35 cellular contexts compared by ENCODE assay signal in genomic region chrX:23776363-23776762, GRCh38.
"Had no signal": no experiment of that assay in that cellular context is flagged by ENCODE, and none has a peak within 500 bp of the region (broad histone marks: within the 10 kb centered on the region; RNA-seq: fewer than 3 reads in every experiment).

No MANE protein-coding gene starts in this region.

- H3K9me3 Mint-ChIP-seq: activated B cell treated with CpG ODN at 0.5 μM for 24 hours; activated CD4-positive, alpha-beta memory T cell treated with anti-CD3 and anti-CD28 coated beads for 36 hours; activated CD4-positive, alpha-beta T cell treated with anti-CD3 and anti-CD28 coated beads, Interleukin-2, amount 10 ng/mL, durations not matched to agents 24 days and 14 days; activated CD8-positive, alpha-beta T cell treated with anti-CD3 and anti-CD28 coated beads for 36 hours; activated naive CD4-positive, alpha-beta T cell treated with anti-CD3 and anti-CD28 coated beads for 36 hours; activated naive CD4-positive, alpha-beta T cell treated with anti-CD3 and anti-CD28 coated beads, Interleukin-2, amount 50 U/mL, for 72 hours; activated naive CD8-positive, alpha-beta T cell treated with anti-CD3 and anti-CD28 coated beads for 36 hours; activated T-cell treated with anti-CD3 and anti-CD28 coated beads, Interleukin-2, amount 50 U/mL, for 4 hours; activated T-cell treated with anti-CD3 and anti-CD28 coated beads, Interleukin-2, amount 50 U/mL, for 72 hours; activated T-helper 1 cell treated with anti-CD3 and anti-CD28 coated beads, Interleukin-12 subunit alpha, Interleukin-12 subunit beta, Interleukin-2, Interleukin-4 antibody, amounts not matched to agents 30 ng/mL and 10 ng/mL and 1 ng/mL, durations not matched to agents 14 hours and 24 hours and 36 hours; activated T-helper 17 cell treated with anti-CD3 and anti-CD28 coated beads, Interleukin-2, amount 50 U/mL, for 72 hours; brain; central memory CD8-positive, alpha-beta T cell; T-helper 1 cell treated with Interleukin-12 subunit alpha and Interleukin-12 subunit beta and Interleukin-4 antibody, amounts not matched to agents 30 μg/mL and 1 μg/mL, for 36 hours; T-helper 2 cell treated with Interferon-gamma antibody and Interleukin-4, amounts not matched to agents 5 μg/mL and 100 μg/mL, for 36 hours had no signal

- H3K4me1 Mint-ChIP-seq: brain had no signal

- H3K36me3 ChIP-seq: ascending aorta, cardiac muscle cell, colonic mucosa had no signal

- H3K4me3 Mint-ChIP-seq: activated B cell treated with CpG ODN at 0.5 μM for 24 hours; activated CD4-positive, alpha-beta memory T cell treated with anti-CD3 and anti-CD28 coated beads for 36 hours; activated CD4-positive, alpha-beta T cell treated with anti-CD3 and anti-CD28 coated beads, Interleukin-2, amount 10 ng/mL, durations not matched to agents 24 days and 14 days; activated CD8-positive, alpha-beta T cell treated with anti-CD3 and anti-CD28 coated beads for 36 hours; activated naive CD4-positive, alpha-beta T cell treated with anti-CD3 and anti-CD28 coated beads for 36 hours; activated naive CD8-positive, alpha-beta T cell treated with anti-CD3 and anti-CD28 coated beads for 36 hours; activated T-cell treated with anti-CD3 and anti-CD28 coated beads, Interleukin-2, amount 50 U/mL, for 4 hours; activated T-cell treated with anti-CD3 and anti-CD28 coated beads, Interleukin-2, amount 50 U/mL, for 72 hours; activated T-helper 1 cell treated with anti-CD3 and anti-CD28 coated beads, Interleukin-12 subunit alpha, Interleukin-12 subunit beta, Interleukin-2, Interleukin-4 antibody, amounts not matched to agents 30 ng/mL and 10 ng/mL and 1 ng/mL, durations not matched to agents 14 hours and 24 hours and 36 hours; activated T-helper 17 cell treated with anti-CD3 and anti-CD28 coated beads, Interleukin-2, amount 50 U/mL, for 72 hours; brain; central memory CD8-positive, alpha-beta T cell; T-helper 1 cell treated with Interleukin-12 subunit alpha and Interleukin-12 subunit beta and Interleukin-4 antibody, amounts not matched to agents 30 μg/mL and 1 μg/mL, for 36 hours; T-helper 2 cell treated with Interferon-gamma antibody and Interleukin-4, amounts not matched to agents 5 μg/mL and 100 μg/mL, for 36 hours had no signal

- H3K4me3 ChIP-seq: ascending aorta, cardiac muscle cell, colonic mucosa had no signal

- H3K27me3 Mint-ChIP-seq: activated B cell treated with CpG ODN at 0.5 μM for 24 hours; activated CD4-positive, alpha-beta memory T cell treated with anti-CD3 and anti-CD28 coated beads for 36 hours; activated CD4-positive, alpha-beta T cell treated with anti-CD3 and anti-CD28 coated beads, Interleukin-2, amount 10 ng/mL, durations not matched to agents 24 days and 14 days; activated CD8-positive, alpha-beta T cell treated with anti-CD3 and anti-CD28 coated beads for 36 hours; activated naive CD8-positive, alpha-beta T cell treated with anti-CD3 and anti-CD28 coated beads for 36 hours; activated T-helper 17 cell treated with anti-CD3 and anti-CD28 coated beads, Interleukin-2, amount 50 U/mL, for 72 hours; brain; central memory CD8-positive, alpha-beta T cell had no signal

- DNase-seq: activated B cell treated with CpG ODN at 0.5 μM for 24 hours; activated CD4-positive, alpha-beta memory T cell treated with anti-CD3 and anti-CD28 coated beads for 36 hours; activated CD4-positive, alpha-beta T cell treated with anti-CD3 and anti-CD28 coated beads for 4 hours; activated CD4-positive, alpha-beta T cell treated with anti-CD3 and anti-CD28 coated beads, Interleukin-2, amount 10 ng/mL, durations not matched to agents 24 days and 14 days; activated CD4-positive, alpha-beta T cell treated with anti-CD3 and anti-CD28 coated beads, Interleukin-2, amount 50 U/mL, for 1 hour; activated CD4-positive, alpha-beta T cell treated with anti-CD3 and anti-CD28 coated beads, Interleukin-2, amount 50 U/mL, for 4 hours; activated CD4-positive, CD25-positive, alpha-beta regulatory T cell treated with anti-CD3 and anti-CD28 coated beads, Interleukin-2, amount 50 U/mL, for 72 hours; activated CD8-positive, alpha-beta memory T cell treated with anti-CD3 and anti-CD28 coated beads, Interleukin-2, amount 50 U/mL, for 4 hours; activated CD8-positive, alpha-beta T cell treated with anti-CD3 and anti-CD28 coated beads for 36 hours; activated effector memory CD4-positive, alpha-beta T cell treated with anti-CD3 and anti-CD28 coated beads, Interleukin-2, amount 50 U/mL, for 16 hours; activated gamma-delta T cell treated with Interleukin-2 at 50 U/mL for 16 hours; activated naive CD4-positive, alpha-beta T cell; activated naive CD4-positive, alpha-beta T cell treated with anti-CD3 and anti-CD28 coated beads for 36 hours; activated naive CD8-positive, alpha-beta T cell treated with anti-CD3 and anti-CD28 coated beads for 36 hours; activated T-cell treated with anti-CD3 and anti-CD28 coated beads for 4 hours; activated T-cell treated with anti-CD3 and anti-CD28 coated beads, Interleukin-2, amount 50 U/mL, for 1 hour; activated T-cell treated with anti-CD3 and anti-CD28 coated beads, Interleukin-2, amount 50 U/mL, for 4 hours; activated T-cell treated with anti-CD3 and anti-CD28 coated beads, Interleukin-2, amount 50 U/mL, for 72 hours; amygdala; anterior cingulate cortex; caudate nucleus; cerebellar nuclear complex; colonic mucosa; T-helper 2 cell; T-helper 9 cell had no signal

- H3K27ac ChIP-seq: ascending aorta, cardiac muscle cell, colonic mucosa, VCaP had no signal

- H3K4me1 ChIP-seq: ascending aorta, colonic mucosa had no signal

- H3K27me3 ChIP-seq: ascending aorta, cardiac muscle cell, colonic mucosa had no signal

- H3K27ac Mint-ChIP-seq: activated B cell treated with CpG ODN at 0.5 μM for 24 hours; activated CD4-positive, alpha-beta memory T cell treated with anti-CD3 and anti-CD28 coated beads for 36 hours; activated CD4-positive, alpha-beta T cell treated with anti-CD3 and anti-CD28 coated beads, Interleukin-2, amount 10 ng/mL, durations not matched to agents 24 days and 14 days; activated CD8-positive, alpha-beta T cell treated with anti-CD3 and anti-CD28 coated beads for 36 hours; activated naive CD4-positive, alpha-beta T cell treated with anti-CD3 and anti-CD28 coated beads for 36 hours; activated naive CD4-positive, alpha-beta T cell treated with anti-CD3 and anti-CD28 coated beads, Interleukin-2, amount 50 U/mL, for 72 hours; activated naive CD8-positive, alpha-beta T cell treated with anti-CD3 and anti-CD28 coated beads for 36 hours; activated T-cell treated with anti-CD3 and anti-CD28 coated beads, Interleukin-2, amount 50 U/mL, for 72 hours; activated T-helper 1 cell treated with anti-CD3 and anti-CD28 coated beads, Interleukin-12 subunit alpha, Interleukin-12 subunit beta, Interleukin-2, Interleukin-4 antibody, amounts not matched to agents 30 ng/mL and 10 ng/mL and 1 ng/mL, durations not matched to agents 14 hours and 24 hours and 36 hours; activated T-helper 17 cell treated with anti-CD3 and anti-CD28 coated beads, Interleukin-2, amount 50 U/mL, for 72 hours; brain; T-helper 1 cell treated with Interleukin-12 subunit alpha and Interleukin-12 subunit beta and Interleukin-4 antibody, amounts not matched to agents 30 μg/mL and 1 μg/mL, for 36 hours; T-helper 2 cell treated with Interferon-gamma antibody and Interleukin-4, amounts not matched to agents 5 μg/mL and 100 μg/mL, for 36 hours had no signal

- H3K36me3 Mint-ChIP-seq: activated CD4-positive, alpha-beta memory T cell treated with anti-CD3 and anti-CD28 coated beads for 36 hours; activated naive CD8-positive, alpha-beta T cell treated with anti-CD3 and anti-CD28 coated beads for 36 hours; brain had no signal

- ATAC-seq: activated CD8-positive, alpha-beta T cell treated with anti-CD3 and anti-CD28 coated beads for 36 hours; activated naive CD4-positive, alpha-beta T cell treated with anti-CD3 and anti-CD28 coated beads, Interleukin-2, amount 50 U/mL, for 72 hours; activated T-cell treated with anti-CD3 and anti-CD28 coated beads, Interleukin-2, amount 50 U/mL, for 4 hours; activated T-cell treated with anti-CD3 and anti-CD28 coated beads, Interleukin-2, amount 50 U/mL, for 72 hours; activated T-helper 17 cell treated with anti-CD3 and anti-CD28 coated beads, Interleukin-2, amount 50 U/mL, for 72 hours had no signal

- H3K9me3 ChIP-seq: ascending aorta, colonic mucosa had no signal
